8 cellular contexts compared by ENCODE assay signal in genomic region chr5:177454397-177455035, GRCh38. TPM values are rescaled to one million over a fixed set of nuclear protein-coding genes. Genes with fewer than 3 reads are reported as not detected.
A peak's percentile ranks its signal among the peaks of the same experiment; 100 is the strongest.
DNase-seq lines count a peak whose midpoint lies in the region; ATAC-seq and TF ChIP-seq lines count a peak whose summit lies in the region.

No MANE protein-coding gene starts in this region.

- peak; percentile 90 for TF ChIP-seq CTCF in LNCAP (IDR thresholded peaks at IDR 0.05)
- TF ChIP-seq CTCF in gastroesophageal sphincter (IDR thresholded peaks at IDR 0.05), result peak in 3 of 4 experiments; percentile 93 to 98 (median 95)

- CTCF ChIA-PET in activated naive CD4-positive, alpha-beta T cell treated with anti-CD3 and anti-CD28 coated beads for 36 hours (lab: Charles Lee), result interaction anchor here (0.7 to 7.1 kb wide), 29 partner anchors 9 to 145 kb away, joined by 3 to 161 read pairs (median 6); partner anchors contain the start of genes F12, GRK6, PDLIM7 and PFN3

- peak overlapping the region; percentile 36 to 71 for H3K4me3 ChIP-seq in gastroesophageal sphincter

- H3K27ac Mint-ChIP-seq in activated naive CD4-positive, alpha-beta T cell treated with anti-CD3 and anti-CD28 coated beads for 36 hours, result no peak overlapping the region

- WGBS in gastroesophageal sphincter (ENCODE audit: low coverage in 1 of 2), 2 donors, result no CpG with 5 or more reads among the region's 84 CpGs

- no peaks in the 10 kb centered on the region for H3K36me3 Mint-ChIP-seq in activated naive CD4-positive, alpha-beta T cell treated with anti-CD3 and anti-CD28 coated beads for 36 hours (ENCODE audit: low read depth)

- DNase-seq in G401 (ENCODE audit: low spot score), result peak; percentile 81
- DNase-seq in H4 (ENCODE audit: low spot score), result peak; percentile 82
- peak; percentile 78 for DNase-seq in SK-MEL-5 (ENCODE audit: low read depth, low spot score)
- peak; percentile 91 for DNase-seq in activated naive CD4-positive, alpha-beta T cell treated with anti-CD3 and anti-CD28 coated beads for 36 hours
- DNase-seq in nucleus accumbens (lab: John Stamatoyannopoulos, UW), result peak in 54 of 56 donors; percentile 9 to 93 (median 76)
- peak; percentile 21 to 94 (median 78) for DNase-seq in substantia nigra (lab: John Stamatoyannopoulos, UW)

- peaks cover 37% of the 10 kb centered on the region for H3K27me3 ChIP-seq in gastroesophageal sphincter

- intact Hi-C loops in activated naive CD4-positive, alpha-beta T cell treated with anti-CD3 and anti-CD28 coated beads for 36 hours (cut with micrococcal nuclease), result loop anchor here (1.0 kb wide), 8 partner anchors 9 to 142 kb away; no protein-coding TSS in a partner anchor

- peak; percentile 76 for ATAC-seq in gastroesophageal sphincter

- H3K27ac ChIP-seq in gastroesophageal sphincter, result peak overlapping the region in 3 of 4 donors; percentile 79 to 81 (median 80)
- H3K27ac ChIP-seq in substantia nigra (ENCODE audit: low read depth, low read length, poor library complexity, severe bottlenecking), result no peak overlapping the region

- in situ Hi-C loops in G401 (cut with HindIII; ENCODE audit: low sequenced_read_pairs) (no loop called here), SK-MEL-5 (cut with HindIII; ENCODE audit: low pct_unique_long_range_greater_than_20kb, low sequenced_read_pairs) (no loop called here)

- H3K36me3 ChIP-seq in gastroesophageal sphincter, result peaks cover 0 to 20% of the 10 kb centered on the region in 2 donors

- H3K27me3 Mint-ChIP-seq in activated naive CD4-positive, alpha-beta T cell treated with anti-CD3 and anti-CD28 coated beads for 36 hours (ENCODE audit: low read depth), result no peaks in the 10 kb centered on the region

- no peaks in the 10 kb centered on the region for H3K9me3 ChIP-seq in gastroesophageal sphincter

- no peak for TF ChIP-seq POLR2A in gastroesophageal sphincter (IDR thresholded peaks at IDR 0.05)

- peak overlapping the region; percentile 79 for H3K4me3 Mint-ChIP-seq in activated naive CD4-positive, alpha-beta T cell treated with anti-CD3 and anti-CD28 coated beads for 36 hours

- peaks cover 0 to 50% (median 10%) of the 10 kb centered on the region in 3 donors for H3K4me1 ChIP-seq in gastroesophageal sphincter

- H3K9me3 Mint-ChIP-seq in activated naive CD4-positive, alpha-beta T cell treated with anti-CD3 and anti-CD28 coated beads for 36 hours, result no peaks in the 10 kb centered on the region

- TF ChIP-seq EP300 in gastroesophageal sphincter (IDR thresholded peaks at IDR 0.05), result no peak

- peaks cover 20% of the 10 kb centered on the region for H3K4me1 Mint-ChIP-seq in activated naive CD4-positive, alpha-beta T cell treated with anti-CD3 and anti-CD28 coated beads for 36 hours (ENCODE audit: low read depth)

RNA-seq across cellular contexts. Expression of gene PRR7, which starts 7.9 kb away (rescaled TPM):
- 19.5 and 30.8 TPM in 2 replicates for total RNA-seq in G401 (2014; rRNA removed; shearing (Covaris generic))
- total RNA-seq in H4 (2014; rRNA removed; shearing (Covaris generic)), result 28.6 and 33.7 TPM in 2 replicates
- total RNA-seq in SK-MEL-5 (2014; rRNA removed; shearing (Covaris generic)), result 34.4 and 38.8 TPM in 2 replicates
- polyA plus RNA-seq in SK-MEL-5 (2015; cell fraction: cytosol; rRNA removed), result 179 and 188 TPM in 2 replicates
- polyA plus RNA-seq in SK-MEL-5 (2015; cell fraction: nucleus; rRNA removed), result 93.4 and 107 TPM in 2 replicates
- total RNA-seq in activated naive CD4-positive, alpha-beta T cell treated with anti-CD3 and anti-CD28 coated beads for 36 hours, result 1 to 10 TPM; 7.4 to 8.2 TPM
- 1 to 10 TPM in 3 of 4 donors, not detected in 1; 1.6 to 2.7 (median 2.2) TPM for total RNA-seq in gastroesophageal sphincter

RNA-seq across cellular contexts. Expression of gene DBN1, which starts 18.9 kb away (rescaled TPM):
- 295 and 370 TPM in 2 replicates for total RNA-seq in G401 (2014; rRNA removed; shearing (Covaris generic))
- total RNA-seq in H4 (2014; rRNA removed; shearing (Covaris generic)), result 140 and 153 TPM in 2 replicates
- total RNA-seq in SK-MEL-5 (2014; rRNA removed; shearing (Covaris generic)), result 41.6 and 49.0 TPM in 2 replicates
- 50.4 and 53.9 TPM in 2 replicates for polyA plus RNA-seq in SK-MEL-5 (2015; cell fraction: cytosol; rRNA removed)
- polyA plus RNA-seq in SK-MEL-5 (2015; cell fraction: nucleus; rRNA removed), result 58.2 and 79.8 TPM in 2 replicates
- total RNA-seq in activated naive CD4-positive, alpha-beta T cell treated with anti-CD3 and anti-CD28 coated beads for 36 hours, result 10 to 100 TPM; 20.8 to 22.4 TPM
- 100 to 1,000 TPM in 3 of 4 donors, 10 to 100 TPM in 1; 87.1 to 154 (median 124) TPM for total RNA-seq in gastroesophageal sphincter

RNA-seq across cellular contexts. Expression of gene GRK6, which starts 28.0 kb away (rescaled TPM):
- 58.6 and 62.3 TPM in 2 replicates for total RNA-seq in G401 (2014; rRNA removed; shearing (Covaris generic))
- total RNA-seq in H4 (2014; rRNA removed; shearing (Covaris generic)), result 37.7 and 51.9 TPM in 2 replicates
- total RNA-seq in SK-MEL-5 (2014; rRNA removed; shearing (Covaris generic)), result 18.9 and 19.4 TPM in 2 replicates
- 29.6 and 35.1 TPM in 2 replicates for polyA plus RNA-seq in SK-MEL-5 (2015; cell fraction: cytosol; rRNA removed)
- polyA plus RNA-seq in SK-MEL-5 (2015; cell fraction: nucleus; rRNA removed), result 16.4 and 25.6 TPM in 2 replicates
- 100 to 1,000 TPM; 117 to 133 TPM for total RNA-seq in activated naive CD4-positive, alpha-beta T cell treated with anti-CD3 and anti-CD28 coated beads for 36 hours
- 10 to 100 TPM; 20.7 to 42.3 (median 31.5) TPM for total RNA-seq in gastroesophageal sphincter

RNA-seq across cellular contexts. Expression of gene PDLIM7, which starts 42.9 kb away (rescaled TPM):
- 297 and 299 TPM in 2 replicates for total RNA-seq in G401 (2014; rRNA removed; shearing (Covaris generic))
- total RNA-seq in H4 (2014; rRNA removed; shearing (Covaris generic)), result 127 and 138 TPM in 2 replicates
- 15.8 and 16.8 TPM in 2 replicates for total RNA-seq in SK-MEL-5 (2014; rRNA removed; shearing (Covaris generic))
- 48.9 and 49.6 TPM in 2 replicates for polyA plus RNA-seq in SK-MEL-5 (2015; cell fraction: cytosol; rRNA removed)
- 73.8 and 84.8 TPM in 2 replicates for polyA plus RNA-seq in SK-MEL-5 (2015; cell fraction: nucleus; rRNA removed)
- total RNA-seq in activated naive CD4-positive, alpha-beta T cell treated with anti-CD3 and anti-CD28 coated beads for 36 hours, result 10 to 100 TPM; 41.2 to 42.2 TPM
- total RNA-seq in gastroesophageal sphincter, result 100 to 1,000 TPM; 336 to 863 (median 437) TPM

RNA-seq across cellular contexts. Expression of gene F12, which starts 45.2 kb away (rescaled TPM):
- total RNA-seq in G401 (2014; rRNA removed; shearing (Covaris generic)), result 3.1 and 11.4 TPM in 2 replicates
- total RNA-seq in H4 (2014; rRNA removed; shearing (Covaris generic)), result 5.8 and 7.3 TPM in 2 replicates
- total RNA-seq in SK-MEL-5 (2014; rRNA removed; shearing (Covaris generic)), result 6.0 and 8.2 TPM in 2 replicates
- polyA plus RNA-seq in SK-MEL-5 (2015; cell fraction: cytosol; rRNA removed), result 10.6 and 12.1 TPM in 2 replicates
- polyA plus RNA-seq in SK-MEL-5 (2015; cell fraction: nucleus; rRNA removed), result 25.7 and 27.4 TPM in 2 replicates
- total RNA-seq in activated naive CD4-positive, alpha-beta T cell treated with anti-CD3 and anti-CD28 coated beads for 36 hours, result 1 to 10 TPM; 3.2 to 5.4 TPM
- under 1 TPM in 2 of 4 donors, not detected in 2; 0.27 to 0.89 TPM for total RNA-seq in gastroesophageal sphincter
